In the genomic region with DNA sequence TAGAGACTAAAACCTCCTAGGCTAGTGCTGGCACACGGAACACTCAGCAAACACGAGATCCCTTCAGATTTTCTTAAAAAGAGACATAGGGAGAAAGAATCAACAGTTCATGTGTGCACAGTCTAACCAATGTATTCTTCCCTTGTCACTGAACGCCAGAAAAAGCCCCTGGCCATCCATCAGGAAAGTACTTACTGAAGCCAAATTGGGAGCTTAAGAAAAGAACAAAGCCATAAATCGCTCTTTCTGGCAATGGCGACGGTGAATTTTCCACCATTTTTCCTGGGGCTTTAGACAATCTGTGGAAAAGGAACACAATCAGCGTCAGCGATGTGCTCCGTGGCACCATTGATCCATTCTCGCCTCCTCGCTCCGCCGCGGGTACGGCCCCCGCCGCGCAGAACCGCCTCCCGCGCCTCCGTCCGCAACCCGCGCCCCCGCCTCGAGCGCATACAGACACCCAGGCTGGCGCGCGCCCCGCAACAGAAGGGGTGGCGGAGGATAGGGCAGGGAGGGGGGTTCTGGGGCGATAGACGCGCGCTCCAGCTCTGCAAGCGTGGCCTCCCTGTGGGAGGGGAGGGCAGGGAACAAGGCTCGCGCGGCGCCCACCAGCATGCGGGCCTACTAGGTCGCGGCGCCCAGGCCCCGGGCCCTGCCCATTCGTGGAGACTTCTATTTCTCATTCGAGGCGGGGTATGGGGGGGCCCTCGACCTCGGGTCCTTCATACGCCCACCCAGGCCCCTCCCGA, we compare ENCODE assay signal across 1 cellular context.
A peak's percentile ranks its signal among the peaks of the same experiment; 100 is the strongest.
TF ChIP-seq lines count a peak whose summit lies in the region.

No MANE protein-coding gene starts in this region.

TF ChIP-seq in HEK293, 187 proteins besides CTCF, POLR2A, EP300 and RAD21 (continued from another document and continues in another):
- TF ChIP-seq KLF1 (tag by site-specific recombination; IDR thresholded peaks at IDR 0.05) (peak; percentile 80), ZNF274 (IDR thresholded peaks at IDR 0.05; ENCODE audit: low read length) (no peak), ZNF274 (tag by site-specific recombination; IDR thresholded peaks at IDR 0.05; ENCODE audit: borderline replicate concordance) (no peak), ZNF791 (tag by site-specific recombination; IDR thresholded peaks at IDR 0.05) (no peak), ZNF248 (tag by site-specific recombination; IDR thresholded peaks at IDR 0.05) (no peak), ZNF426 (tag by site-specific recombination; IDR thresholded peaks at IDR 0.05) (no peak), ZNF747 (tag by site-specific recombination; IDR thresholded peaks at IDR 0.05) (no peak), ZNF350 (tag by site-specific recombination; IDR thresholded peaks at IDR 0.05) (no peak), ZBTB48 (tag by site-specific recombination; IDR thresholded peaks at IDR 0.05) (peak; percentile 50; the same call in 1 of the 2 replicates), ZNF239 (tag by site-specific recombination; IDR thresholded peaks at IDR 0.05) (peak; percentile 68; the same call in 1 of the 2 replicates), ZNF501 (tag by site-specific recombination; IDR thresholded peaks at IDR 0.05) (no peak), HOXD13 (CRISPR knock-in tag; IDR thresholded peaks at IDR 0.05; ENCODE audit: borderline replicate concordance) (0 out of 2 replicates have a peak, but pooled peaks have one; percentile 31), ZNF843 (tag by site-specific recombination; IDR thresholded peaks at IDR 0.05) (no peak), MZF1 (tag by site-specific recombination; IDR thresholded peaks at IDR 0.05; ENCODE audit: borderline replicate concordance) (no peak), ZNF792 (tag by site-specific recombination; IDR thresholded peaks at IDR 0.05) (no peak), ZNF292 (tag by site-specific recombination; IDR thresholded peaks at IDR 0.05; ENCODE audit: borderline replicate concordance, low read depth) (no peak), ZNF530 (tag by site-specific recombination; IDR thresholded peaks at IDR 0.05; ENCODE audit: low read depth) (no peak), ZBTB17 (tag by site-specific recombination; IDR thresholded peaks at IDR 0.05) (peak; percentile 96), ZNF585B (tag by site-specific recombination; IDR thresholded peaks at IDR 0.05) (peak; percentile 23; the same call in 1 of the 2 replicates), ZNF776 (tag by site-specific recombination; IDR thresholded peaks at IDR 0.05; ENCODE audit: borderline replicate concordance) (no peak), ZNF302 (tag by site-specific recombination; IDR thresholded peaks at IDR 0.05; ENCODE audit: low read depth) (no peak), ZNF416 (tag by site-specific recombination; IDR thresholded peaks at IDR 0.05) (no peak), ZNF624 (tag by site-specific recombination; IDR thresholded peaks at IDR 0.05) (no peak), ZNF23 (tag by site-specific recombination; IDR thresholded peaks at IDR 0.05; ENCODE audit: borderline replicate concordance) (no peak), SP7 (tag by site-specific recombination; IDR thresholded peaks at IDR 0.05) (peak; percentile 83), ZNF529 (tag by site-specific recombination; IDR thresholded peaks at IDR 0.05; ENCODE audit: insufficient replicate concordance) (no peak), WT1 (tag by site-specific recombination; IDR thresholded peaks at IDR 0.05) (peak; percentile 74), ZNF558 (tag by site-specific recombination; IDR thresholded peaks at IDR 0.05) (no peak), ZNF626 (tag by site-specific recombination; IDR thresholded peaks at IDR 0.05) (no peak), ZNF521 (tag by site-specific recombination; IDR thresholded peaks at IDR 0.05) (no peak), ZFP3 (tag by site-specific recombination; IDR thresholded peaks at IDR 0.05; ENCODE audit: low read depth) (no peak), ZNF837 (tag by site-specific recombination; IDR thresholded peaks at IDR 0.05) (no peak), ZNF140 (tag by site-specific recombination; IDR thresholded peaks at IDR 0.05) (no peak), ZNF184 (tag by site-specific recombination; IDR thresholded peaks at IDR 0.05) (0 out of 2 replicates have a peak, but pooled peaks have one; percentile 8), ZSCAN23 (tag by site-specific recombination; IDR thresholded peaks at IDR 0.05) (peak; percentile 81; the same call in 1 of the 2 replicates), ZNF670 (tag by site-specific recombination; IDR thresholded peaks at IDR 0.05; ENCODE audit: low read depth) (no peak), REPIN1 (tag by site-specific recombination; IDR thresholded peaks at IDR 0.05; ENCODE audit: low read depth) (peak; percentile 69; the same call in 1 of the 2 replicates), ZNF76 (tag by site-specific recombination; IDR thresholded peaks at IDR 0.05; ENCODE audit: borderline replicate concordance, low read depth) (peak; percentile 80), SALL2 (tag by site-specific recombination; IDR thresholded peaks at IDR 0.05; ENCODE audit: borderline replicate concordance) (no peak), ZIC2 (tag by site-specific recombination; IDR thresholded peaks at IDR 0.05) (peak; percentile 87), ZNF112 (tag by site-specific recombination; IDR thresholded peaks at IDR 0.05) (no peak), ZNF211 (tag by site-specific recombination; IDR thresholded peaks at IDR 0.05; ENCODE audit: low read depth) (no peak), GLIS1 (tag by site-specific recombination; IDR thresholded peaks at IDR 0.05) (peak; percentile 80), ZNF157 (tag by site-specific recombination; IDR thresholded peaks at IDR 0.05) (no peak), ZNF423 (tag by site-specific recombination; IDR thresholded peaks at IDR 0.05) (peak; percentile 51; the same call in 1 of the 2 replicates)
- TF ChIP-seq, protein P1, sequence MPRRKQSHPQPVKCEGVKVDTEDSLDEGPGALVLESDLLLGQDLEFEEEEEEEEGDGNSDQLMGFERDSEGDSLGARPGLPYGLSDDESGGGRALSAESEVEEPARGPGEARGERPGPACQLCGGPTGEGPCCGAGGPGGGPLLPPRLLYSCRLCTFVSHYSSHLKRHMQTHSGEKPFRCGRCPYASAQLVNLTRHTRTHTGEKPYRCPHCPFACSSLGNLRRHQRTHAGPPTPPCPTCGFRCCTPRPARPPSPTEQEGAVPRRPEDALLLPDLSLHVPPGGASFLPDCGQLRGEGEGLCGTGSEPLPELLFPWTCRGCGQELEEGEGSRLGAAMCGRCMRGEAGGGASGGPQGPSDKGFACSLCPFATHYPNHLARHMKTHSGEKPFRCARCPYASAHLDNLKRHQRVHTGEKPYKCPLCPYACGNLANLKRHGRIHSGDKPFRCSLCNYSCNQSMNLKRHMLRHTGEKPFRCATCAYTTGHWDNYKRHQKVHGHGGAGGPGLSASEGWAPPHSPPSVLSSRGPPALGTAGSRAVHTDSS (tag by site-specific recombination; IDR thresholded peaks at IDR 0.05) = no peak
- TF ChIP-seq, protein P2, sequence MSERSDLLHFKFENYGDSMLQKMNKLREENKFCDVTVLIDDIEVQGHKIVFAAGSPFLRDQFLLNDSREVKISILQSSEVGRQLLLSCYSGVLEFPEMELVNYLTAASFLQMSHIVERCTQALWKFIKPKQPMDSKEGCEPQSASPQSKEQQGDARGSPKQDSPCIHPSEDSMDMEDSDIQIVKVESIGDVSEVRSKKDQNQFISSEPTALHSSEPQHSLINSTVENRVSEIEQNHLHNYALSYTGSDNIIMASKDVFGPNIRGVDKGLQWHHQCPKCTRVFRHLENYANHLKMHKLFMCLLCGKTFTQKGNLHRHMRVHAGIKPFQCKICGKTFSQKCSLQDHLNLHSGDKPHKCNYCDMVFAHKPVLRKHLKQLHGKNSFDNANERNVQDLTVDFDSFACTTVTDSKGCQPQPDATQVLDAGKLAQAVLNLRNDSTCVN (tag by site-specific recombination; optimal IDR thresholded peaks at IDR 0.05) = peak; percentile 100
- TF ChIP-seq, protein P3, sequence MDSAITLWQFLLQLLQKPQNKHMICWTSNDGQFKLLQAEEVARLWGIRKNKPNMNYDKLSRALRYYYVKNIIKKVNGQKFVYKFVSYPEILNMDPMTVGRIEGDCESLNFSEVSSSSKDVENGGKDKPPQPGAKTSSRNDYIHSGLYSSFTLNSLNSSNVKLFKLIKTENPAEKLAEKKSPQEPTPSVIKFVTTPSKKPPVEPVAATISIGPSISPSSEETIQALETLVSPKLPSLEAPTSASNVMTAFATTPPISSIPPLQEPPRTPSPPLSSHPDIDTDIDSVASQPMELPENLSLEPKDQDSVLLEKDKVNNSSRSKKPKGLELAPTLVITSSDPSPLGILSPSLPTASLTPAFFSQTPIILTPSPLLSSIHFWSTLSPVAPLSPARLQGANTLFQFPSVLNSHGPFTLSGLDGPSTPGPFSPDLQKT (IDR thresholded peaks at IDR 0.05; ENCODE audit: borderline replicate concordance, low read depth, low read length) = no peak
- TF ChIP-seq, protein P4, sequence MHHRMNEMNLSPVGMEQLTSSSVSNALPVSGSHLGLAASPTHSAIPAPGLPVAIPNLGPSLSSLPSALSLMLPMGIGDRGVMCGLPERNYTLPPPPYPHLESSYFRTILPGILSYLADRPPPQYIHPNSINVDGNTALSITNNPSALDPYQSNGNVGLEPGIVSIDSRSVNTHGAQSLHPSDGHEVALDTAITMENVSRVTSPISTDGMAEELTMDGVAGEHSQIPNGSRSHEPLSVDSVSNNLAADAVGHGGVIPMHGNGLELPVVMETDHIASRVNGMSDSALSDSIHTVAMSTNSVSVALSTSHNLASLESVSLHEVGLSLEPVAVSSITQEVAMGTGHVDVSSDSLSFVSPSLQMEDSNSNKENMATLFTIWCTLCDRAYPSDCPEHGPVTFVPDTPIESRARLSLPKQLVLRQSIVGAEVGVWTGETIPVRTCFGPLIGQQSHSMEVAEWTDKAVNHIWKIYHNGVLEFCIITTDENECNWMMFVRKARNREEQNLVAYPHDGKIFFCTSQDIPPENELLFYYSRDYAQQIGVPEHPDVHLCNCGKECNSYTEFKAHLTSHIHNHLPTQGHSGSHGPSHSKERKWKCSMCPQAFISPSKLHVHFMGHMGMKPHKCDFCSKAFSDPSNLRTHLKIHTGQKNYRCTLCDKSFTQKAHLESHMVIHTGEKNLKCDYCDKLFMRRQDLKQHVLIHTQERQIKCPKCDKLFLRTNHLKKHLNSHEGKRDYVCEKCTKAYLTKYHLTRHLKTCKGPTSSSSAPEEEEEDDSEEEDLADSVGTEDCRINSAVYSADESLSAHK (tag by site-specific recombination; IDR thresholded peaks at IDR 0.05) = peak; percentile 28; the same call in 1 of the 2 replicates
- TF ChIP-seq, protein P5, sequence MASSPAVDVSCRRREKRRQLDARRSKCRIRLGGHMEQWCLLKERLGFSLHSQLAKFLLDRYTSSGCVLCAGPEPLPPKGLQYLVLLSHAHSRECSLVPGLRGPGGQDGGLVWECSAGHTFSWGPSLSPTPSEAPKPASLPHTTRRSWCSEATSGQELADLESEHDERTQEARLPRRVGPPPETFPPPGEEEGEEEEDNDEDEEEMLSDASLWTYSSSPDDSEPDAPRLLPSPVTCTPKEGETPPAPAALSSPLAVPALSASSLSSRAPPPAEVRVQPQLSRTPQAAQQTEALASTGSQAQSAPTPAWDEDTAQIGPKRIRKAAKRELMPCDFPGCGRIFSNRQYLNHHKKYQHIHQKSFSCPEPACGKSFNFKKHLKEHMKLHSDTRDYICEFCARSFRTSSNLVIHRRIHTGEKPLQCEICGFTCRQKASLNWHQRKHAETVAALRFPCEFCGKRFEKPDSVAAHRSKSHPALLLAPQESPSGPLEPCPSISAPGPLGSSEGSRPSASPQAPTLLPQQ (tag by site-specific recombination; IDR thresholded peaks at IDR 0.05) = peak; percentile 88
- TF ChIP-seq, protein P6, sequence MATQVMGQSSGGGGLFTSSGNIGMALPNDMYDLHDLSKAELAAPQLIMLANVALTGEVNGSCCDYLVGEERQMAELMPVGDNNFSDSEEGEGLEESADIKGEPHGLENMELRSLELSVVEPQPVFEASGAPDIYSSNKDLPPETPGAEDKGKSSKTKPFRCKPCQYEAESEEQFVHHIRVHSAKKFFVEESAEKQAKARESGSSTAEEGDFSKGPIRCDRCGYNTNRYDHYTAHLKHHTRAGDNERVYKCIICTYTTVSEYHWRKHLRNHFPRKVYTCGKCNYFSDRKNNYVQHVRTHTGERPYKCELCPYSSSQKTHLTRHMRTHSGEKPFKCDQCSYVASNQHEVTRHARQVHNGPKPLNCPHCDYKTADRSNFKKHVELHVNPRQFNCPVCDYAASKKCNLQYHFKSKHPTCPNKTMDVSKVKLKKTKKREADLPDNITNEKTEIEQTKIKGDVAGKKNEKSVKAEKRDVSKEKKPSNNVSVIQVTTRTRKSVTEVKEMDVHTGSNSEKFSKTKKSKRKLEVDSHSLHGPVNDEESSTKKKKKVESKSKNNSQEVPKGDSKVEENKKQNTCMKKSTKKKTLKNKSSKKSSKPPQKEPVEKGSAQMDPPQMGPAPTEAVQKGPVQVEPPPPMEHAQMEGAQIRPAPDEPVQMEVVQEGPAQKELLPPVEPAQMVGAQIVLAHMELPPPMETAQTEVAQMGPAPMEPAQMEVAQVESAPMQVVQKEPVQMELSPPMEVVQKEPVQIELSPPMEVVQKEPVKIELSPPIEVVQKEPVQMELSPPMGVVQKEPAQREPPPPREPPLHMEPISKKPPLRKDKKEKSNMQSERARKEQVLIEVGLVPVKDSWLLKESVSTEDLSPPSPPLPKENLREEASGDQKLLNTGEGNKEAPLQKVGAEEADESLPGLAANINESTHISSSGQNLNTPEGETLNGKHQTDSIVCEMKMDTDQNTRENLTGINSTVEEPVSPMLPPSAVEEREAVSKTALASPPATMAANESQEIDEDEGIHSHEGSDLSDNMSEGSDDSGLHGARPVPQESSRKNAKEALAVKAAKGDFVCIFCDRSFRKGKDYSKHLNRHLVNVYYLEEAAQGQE (tag by site-specific recombination; IDR thresholded peaks at IDR 0.05) = no peak; the same call in none of the 2 replicates
- TF ChIP-seq, protein P7, sequence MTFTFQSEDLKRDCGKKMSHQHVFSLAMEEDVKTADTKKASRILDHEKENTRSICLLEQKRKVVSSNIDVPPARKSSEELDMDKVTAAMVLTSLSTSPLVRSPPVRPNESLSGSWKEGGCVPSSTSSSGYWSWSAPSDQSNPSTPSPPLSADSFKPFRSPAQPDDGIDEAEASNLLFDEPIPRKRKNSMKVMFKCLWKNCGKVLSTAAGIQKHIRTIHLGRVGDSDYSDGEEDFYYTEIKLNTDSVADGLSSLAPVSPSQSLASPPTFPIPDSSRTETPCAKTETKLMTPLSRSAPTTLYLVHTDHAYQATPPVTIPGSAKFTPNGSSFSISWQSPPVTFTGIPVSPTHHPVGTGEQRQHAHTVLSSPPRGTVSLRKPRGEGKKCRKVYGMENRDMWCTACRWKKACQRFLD (tag by site-specific recombination; IDR thresholded peaks at IDR 0.05) = no peak
- TF ChIP-seq, protein P8, sequence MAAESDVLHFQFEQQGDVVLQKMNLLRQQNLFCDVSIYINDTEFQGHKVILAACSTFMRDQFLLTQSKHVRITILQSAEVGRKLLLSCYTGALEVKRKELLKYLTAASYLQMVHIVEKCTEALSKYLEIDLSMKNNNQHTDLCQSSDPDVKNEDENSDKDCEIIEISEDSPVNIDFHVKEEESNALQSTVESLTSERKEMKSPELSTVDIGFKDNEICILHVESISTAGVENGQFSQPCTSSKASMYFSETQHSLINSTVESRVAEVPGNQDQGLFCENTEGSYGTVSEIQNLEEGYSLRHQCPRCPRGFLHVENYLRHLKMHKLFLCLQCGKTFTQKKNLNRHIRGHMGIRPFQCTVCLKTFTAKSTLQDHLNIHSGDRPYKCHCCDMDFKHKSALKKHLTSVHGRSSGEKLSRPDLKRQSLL (tag by site-specific recombination; IDR thresholded peaks at IDR 0.05) = peak; percentile 47; the same call in 1 of the 2 replicates
